ENCODE assay signal across 8 cellular contexts in genomic region chr14:89429206-89430091, GRCh38. TPM values are rescaled to one million over a fixed set of nuclear protein-coding genes. Genes with fewer than 3 reads are reported as not detected.
DNase-seq lines count a peak whose midpoint lies in the region; ATAC-seq and TF ChIP-seq lines count a peak whose summit lies in the region.

No MANE protein-coding gene starts in this region.

- ATAC-seq in mucosa of descending colon (peak; percentile 49), thoracic aorta (ENCODE audit: insufficient number of reproducible peaks, low FRiP score, low read depth) (no peak), HG03097 (IDR thresholded peaks at IDR 0.05; ENCODE audit: low FRiP score, unreplicated experiment) (no peak)

- H3K27ac ChIP-seq in AG04450 (ENCODE audit: low read depth, low read length) (peak overlapping the region; percentile 67), SK-N-SH (ENCODE audit: low read depth in 2 of 2, low read length in 1 of 2) (peak overlapping the region; percentile 57 to 81; a peak in 3 of 4 replicates), colonic mucosa (peak overlapping the region; percentile 53), thoracic aorta (peak overlapping the region; percentile 95 to 97)

- WGBS in SK-N-SH (ENCODE audit: low lambda C conversion rate): 51% methylated on average over 14 of the region's 14 CpGs

- peaks cover 30% of the 10 kb centered on the region for H3F3A ChIP-seq in SK-N-SH (replicated peaks; ENCODE audit: insufficient read depth)

- intact Hi-C loops in colonic mucosa (cut with DNase I) (loop anchor here (10.0 kb wide), 1 partner anchor 485 kb away; no protein-coding TSS in a partner anchor), mucosa of descending colon (cut with DNase I, micrococcal nuclease) (no loop called here)

- peak overlapping the region; percentile 28; the same call in 1 of the 2 replicates for H3K9ac ChIP-seq in SK-N-SH
- H3K9ac ChIP-seq in colonic mucosa (ENCODE audit: low read depth in 2 of 2, low read length in 2 of 2): peak overlapping the region in 1 of 2 donors; percentile 56

- POLR2A ChIA-PET in AG04450 (lab: Yijun Ruan, JAX): no interaction called here
- POLR2A ChIA-PET in SK-N-SH (lab: Yijun Ruan, JAX): interaction anchor here (1.4 kb wide), 1 partner anchor 604 kb away, joined by 3 read pairs; no protein-coding TSS in a partner anchor

- no peaks in the 10 kb centered on the region for H3K9me2 ChIP-seq in SK-N-SH

- TF ChIP-seq EP300 in Ishikawa (IDR thresholded peaks at IDR 0.05; ENCODE audit: borderline replicate concordance) (no peak), SK-N-SH (IDR thresholded peaks at IDR 0.05; ENCODE audit: borderline replicate concordance in 1 of 2, low read depth in 1 of 2, low read length in 1 of 2) (no peak)

- TF ChIP-seq CTCF in AG04450 (IDR thresholded peaks at IDR 0.05; ENCODE audit: low read depth, low read length) (no peak), SK-N-SH (IDR thresholded peaks at IDR 0.05) (no peak), colonic mucosa (IDR thresholded peaks at IDR 0.05) (no peak), mucosa of descending colon (IDR thresholded peaks at IDR 0.05) (no peak), thoracic aorta (IDR thresholded peaks at IDR 0.05) (no peak)

- CTCF ChIA-PET in AG04450 (lab: Charles Lee) (interaction anchor here (2.0 kb wide), 1 partner anchor 389 kb away, joined by 6 read pairs; no protein-coding TSS in a partner anchor), SK-N-SH (lab: Yijun Ruan, JAX) (interaction anchor here (0.7 to 1.5 kb wide), 2 partner anchors 22 to 252 kb away, joined by 3 to 4 read pairs; no protein-coding TSS in a partner anchor)

- H2AFZ ChIP-seq in SK-N-SH (ENCODE audit: low read depth): peak overlapping the region; percentile 43; the same call in 1 of the 2 replicates

- peak overlapping the region; percentile 61 for H3K4me2 ChIP-seq in SK-N-SH

- no peak overlapping the region; the same call in 1 of the 2 replicates for H3K4me3 ChIP-seq in AG04450 (ENCODE audit: low read depth, low read length)
- H3K4me3 ChIP-seq in SK-N-SH (ENCODE audit: low read depth in 2 of 2, low read length in 1 of 2): peak overlapping the region in 1 of 2 experiments; percentile 35; a peak in 1 of 4 replicates
- H3K4me3 ChIP-seq in colonic mucosa: no peak overlapping the region
- H3K4me3 ChIP-seq in mucosa of descending colon: no peak overlapping the region
- H3K4me3 ChIP-seq in thoracic aorta: peak overlapping the region; percentile 61

- H3K9me3 ChIP-seq in AG04450 (ENCODE audit: control insufficient read depth, insufficient read depth, low read length): no peaks in the 10 kb centered on the region; the same call in 1 of the 2 replicates
- H3K9me3 ChIP-seq in SK-N-SH: no peaks in the 10 kb centered on the region
- no peaks in the 10 kb centered on the region for H3K9me3 ChIP-seq in colonic mucosa
- no peaks in the 10 kb centered on the region for H3K9me3 ChIP-seq in mucosa of descending colon
- no peaks in the 10 kb centered on the region for H3K9me3 ChIP-seq in thoracic aorta

- DNase-seq in AG04450 (ENCODE audit: low read depth, low spot score): no peak
- DNase-seq in SK-N-SH: peak; percentile 28
- DNase-seq in colonic mucosa: no peak
- DNase-seq in mucosa of descending colon: peak in 1 of 3 donors; percentile 39
- no peak for DNase-seq in thoracic aorta (ENCODE audit: low spot score)
- no peak for DNase-seq in OCI-M2 (lab: John Stamatoyannopoulos, UW; ENCODE audit: unreplicated experiment)

- H4K20me1 ChIP-seq in SK-N-SH (ENCODE audit: insufficient read depth): no peaks in the 10 kb centered on the region

- TF ChIP-seq RAD21 in Ishikawa (IDR thresholded peaks at IDR 0.05; ENCODE audit: low read depth) (no peak), SK-N-SH (IDR thresholded peaks at IDR 0.05; ENCODE audit: low read length) (no peak)

- H3K4me1 ChIP-seq in SK-N-SH (ENCODE audit: control insufficient read depth in 1 of 2, insufficient read depth in 2 of 2, low read depth in 1 of 2, low read length in 1 of 2): peaks cover 19 to 30% of the 10 kb centered on the region in 2 experiments
- peaks cover 6% of the 10 kb centered on the region for H3K4me1 ChIP-seq in colonic mucosa
- H3K4me1 ChIP-seq in mucosa of descending colon (ENCODE audit: low read depth): peaks cover 16% of the 10 kb centered on the region
- H3K4me1 ChIP-seq in thoracic aorta (ENCODE audit: control insufficient read depth in 1 of 2, low read depth in 2 of 2): peaks cover 35 to 62% of the 10 kb centered on the region in 2 donors

- H3K79me2 ChIP-seq in SK-N-SH (ENCODE audit: insufficient read depth): no peaks in the 10 kb centered on the region; the same call in 1 of the 2 replicates

- H3K36me3 ChIP-seq in SK-N-SH (replicated peaks in 1 of 2; ENCODE audit: control insufficient read depth in 1 of 2, insufficient read depth in 2 of 2, low read length in 1 of 2) (no peaks in the 10 kb centered on the region), colonic mucosa (no peaks in the 10 kb centered on the region), mucosa of descending colon (ENCODE audit: low read depth) (no peaks in the 10 kb centered on the region), thoracic aorta (no peaks in the 10 kb centered on the region)

- H3K27me3 ChIP-seq in AG04450 (ENCODE audit: control insufficient read depth, insufficient read depth, low read length): no peaks in the 10 kb centered on the region
- H3K27me3 ChIP-seq in SK-N-SH (ENCODE audit: insufficient read depth): no peaks in the 10 kb centered on the region
- no peaks in the 10 kb centered on the region for H3K27me3 ChIP-seq in colonic mucosa
- no peaks in the 10 kb centered on the region for H3K27me3 ChIP-seq in thoracic aorta (replicated peaks; ENCODE audit: insufficient read depth)

TF ChIP-seq in Ishikawa, 13 proteins besides CTCF, POLR2A, EP300 and RAD21:
- TF ChIP-seq TEAD4 (IDR thresholded peaks at IDR 0.05): peak; percentile 23; the same call in 1 of the 2 replicates
- 0 out of 2 replicates have a peak, but pooled peaks have one; percentile 12 for TF ChIP-seq NFIC (IDR thresholded peaks at IDR 0.05)
- TF ChIP-seq CEBPB (IDR thresholded peaks at IDR 0.05): no peak
- TF ChIP-seq YY1 (IDR thresholded peaks at IDR 0.05; ENCODE audit: low read depth): no peak

TF ChIP-seq in SK-N-SH, 30 proteins besides CTCF, POLR2A, EP300 and RAD21:
- no peak for TF ChIP-seq USF2 (IDR thresholded peaks at IDR 0.05; ENCODE audit: borderline replicate concordance, low read depth, low read length)
- no peak for TF ChIP-seq SMC3 (IDR thresholded peaks at IDR 0.05; ENCODE audit: low read depth, low read length)
- peak; percentile 32 for TF ChIP-seq PBX3 (IDR thresholded peaks at IDR 0.05)
TF ChIP-seq in SK-N-SH: peak in this region for 1.

RNA-seq across cellular contexts. Expression of gene FOXN3, which starts 12.4 kb away (rescaled TPM):
- polyA plus RNA-seq in AG04450 (2011; rRNA removed) (41.8 and 46.5 TPM in 2 replicates), SK-N-SH (2012; rRNA removed) (9.8 and 12.0 TPM in 2 replicates)
- polyA minus RNA-seq in AG04450 (2011; rRNA and poly(A)+ RNA removed): 67.8 and 89.4 TPM in 2 replicates
- 10.5 and 11.9 TPM in 2 replicates for polyA plus RNA-seq in SK-N-SH (2012; cell fraction: cytosol; rRNA removed)
- 9.6 and 9.8 TPM in 2 replicates for polyA plus RNA-seq in SK-N-SH (2012; cell fraction: nucleus; rRNA removed)
- total RNA-seq in colonic mucosa (10 to 100 TPM; 46.8 to 72.6 TPM), mucosa of descending colon (100 to 1,000 TPM in 2 of 3 donors, 10 to 100 TPM in 1; 77.4 to 154 (median 113) TPM), thoracic aorta (100 to 1,000 TPM; 141 to 150 TPM)
